Comparison of ENCODE assay signal across 20 cellular contexts in the genomic region with DNA sequence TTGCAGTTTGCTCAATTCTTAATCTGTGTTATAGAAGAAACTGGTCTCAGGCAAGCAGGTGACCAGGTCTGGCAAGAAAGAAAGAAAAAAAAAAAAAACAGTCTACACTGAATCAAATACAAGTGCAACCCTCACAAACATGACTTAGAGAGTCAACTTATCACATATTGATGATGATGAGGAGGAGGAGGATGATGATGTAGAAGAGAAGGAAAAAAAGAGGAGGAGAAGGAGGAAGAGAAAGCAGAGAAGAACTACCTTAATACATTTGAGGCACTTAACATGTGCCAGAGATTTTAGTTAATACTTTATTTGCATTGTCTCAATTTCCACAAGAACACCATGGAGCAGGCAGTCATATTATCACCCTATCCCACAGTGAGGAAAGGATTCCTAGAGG.
DNase-seq lines count a peak whose midpoint lies in the region; ATAC-seq, FAIRE-seq and TF ChIP-seq lines count a peak whose summit lies in the region.
"Had no signal": no experiment of that assay in that cellular context is flagged by ENCODE, and none has a peak within 500 bp of the region (broad histone marks: within the 10 kb centered on the region; RNA-seq: fewer than 3 reads in every experiment).

No MANE protein-coding gene starts in this region.

- H3K9me3 ChIP-seq in HEK293 (ENCODE audit: control insufficient read depth, insufficient read depth, low read depth, low read length) (no peaks in the 10 kb centered on the region), mucosa of descending colon (no peaks in the 10 kb centered on the region)
- H3K9me3 ChIP-seq: A549 had no signal

- no peak overlapping the region for H3K27ac ChIP-seq in HEK293 (ENCODE audit: extremely low read depth, low read depth, low read length)
- H3K27ac ChIP-seq: A549 had no signal

- H3K9me3 Mint-ChIP-seq in mesothelial cell of epicardium = no peaks in the 10 kb centered on the region
- no peaks in the 10 kb centered on the region for H3K9me3 Mint-ChIP-seq in osteocyte (ENCODE audit: unreplicated experiment)
- peaks cover 2% of the 10 kb centered on the region for H3K9me3 Mint-ChIP-seq in activated T-helper 17 cell treated with anti-CD3 and anti-CD28 coated beads, Interleukin-2, amount 50 U/mL, for 72 hours
- H3K9me3 Mint-ChIP-seq: H9, HFFc6 had no signal

- TF ChIP-seq POLR2A in GM12892 (IDR thresholded peaks at IDR 0.05; ENCODE audit: low read depth, low read length) = no peak

- intact Hi-C loops in mucosa of descending colon (cut with DNase I, micrococcal nuclease) = no loop called here

- TF ChIP-seq CTCF in HEK293 (tag by site-specific recombination; IDR thresholded peaks at IDR 0.05) = no peak
- no peak for TF ChIP-seq CTCF in mesothelial cell of epicardium (IDR thresholded peaks at IDR 0.05; ENCODE audit: unreplicated experiment)
- no peak for TF ChIP-seq CTCF in osteocyte (IDR thresholded peaks at IDR 0.05)
- TF ChIP-seq CTCF in mucosa of descending colon (IDR thresholded peaks at IDR 0.05) = no peak

- H3K4me1 ChIP-seq in HEK293 (ENCODE audit: control insufficient read depth, insufficient read depth, low read length) = peaks cover 14% of the 10 kb centered on the region
- H3K4me1 ChIP-seq in mucosa of descending colon (ENCODE audit: low read depth) = no peaks in the 10 kb centered on the region
- H3K4me1 ChIP-seq: A549 had no signal

- ATAC-seq in mucosa of descending colon = no peak
- ATAC-seq in activated T-helper 17 cell treated with anti-CD3 and anti-CD28 coated beads, Interleukin-2, amount 50 U/mL, for 72 hours (replicated peaks) = no peak
- ATAC-seq: A549, HCT116 had no signal

- H3K4me3 ChIP-seq in HEK293 (ENCODE audit: low read depth, low read length) (no peak overlapping the region), mucosa of descending colon (no peak overlapping the region)
- H3K4me3 ChIP-seq: A549, GM23248 had no signal

- POLR2A ChIA-PET in HEK293 (lab: Yijun Ruan, JAX) = no interaction called here

- H3K4me3 Mint-ChIP-seq in mesothelial cell of epicardium = no peak overlapping the region
- H3K4me3 Mint-ChIP-seq in osteocyte (ENCODE audit: unreplicated experiment) = no peak overlapping the region
- no peak overlapping the region for H3K4me3 Mint-ChIP-seq in activated T-helper 17 cell treated with anti-CD3 and anti-CD28 coated beads, Interleukin-2, amount 50 U/mL, for 72 hours
- H3K4me3 Mint-ChIP-seq: CD4-positive, alpha-beta memory T cell; H9; HFFc6 had no signal

- CTCF ChIA-PET in HEK293 (lab: Yijun Ruan, JAX) = no interaction called here

- FAIRE-seq in GM12892 (lab: Jason Lieb, UNC) = no peak
- FAIRE-seq: A549, GM12891 had no signal

- H3K36me3 Mint-ChIP-seq in mesothelial cell of epicardium = peaks cover 16% of the 10 kb centered on the region
- peaks cover 20% of the 10 kb centered on the region for H3K36me3 Mint-ChIP-seq in osteocyte (ENCODE audit: unreplicated experiment)
- no peaks in the 10 kb centered on the region for H3K36me3 Mint-ChIP-seq in activated T-helper 17 cell treated with anti-CD3 and anti-CD28 coated beads, Interleukin-2, amount 50 U/mL, for 72 hours (ENCODE audit: low read depth)
- H3K36me3 Mint-ChIP-seq: CD4-positive, alpha-beta memory T cell had no signal

- no peak for DNase-seq in mesothelial cell of epicardium (ENCODE audit: low spot score in 2 of 2, unreplicated experiment in 2 of 2)
- no peak for DNase-seq in osteocyte (ENCODE audit: extremely low spot score, unreplicated experiment)
- no peak for DNase-seq in mucosa of descending colon
- no peak for DNase-seq in GM12892 (ENCODE audit: insufficient read length)
- DNase-seq: 8988T; C1 segment of cervical spinal cord; Calu3; CD4-positive, alpha-beta memory T cell; COR-L47; DMS53; DMS79 treated with DMSO at 0.1 percent for 48 hours; GF-D8; GM23248; H9; HFFc6 had no signal

- H3K27me3 Mint-ChIP-seq in mesothelial cell of epicardium (ENCODE audit: low read depth) = no peaks in the 10 kb centered on the region
- no peaks in the 10 kb centered on the region for H3K27me3 Mint-ChIP-seq in osteocyte (ENCODE audit: unreplicated experiment)
- peaks cover 7% of the 10 kb centered on the region for H3K27me3 Mint-ChIP-seq in activated T-helper 17 cell treated with anti-CD3 and anti-CD28 coated beads, Interleukin-2, amount 50 U/mL, for 72 hours

- H3K36me3 ChIP-seq in HEK293 (ENCODE audit: control insufficient read depth in 2 of 2, insufficient read depth in 1 of 2, low read length in 2 of 2) (peaks cover 3 to 10% of the 10 kb centered on the region in 2 experiments; a peak in 2 of 3 replicates), mucosa of descending colon (ENCODE audit: low read depth) (no peaks in the 10 kb centered on the region)

- H3K4me1 Mint-ChIP-seq in mesothelial cell of epicardium = peaks cover 48% of the 10 kb centered on the region
- H3K4me1 Mint-ChIP-seq in osteocyte (ENCODE audit: unreplicated experiment) = peaks cover 39% of the 10 kb centered on the region
- H3K4me1 Mint-ChIP-seq in activated T-helper 17 cell treated with anti-CD3 and anti-CD28 coated beads, Interleukin-2, amount 50 U/mL, for 72 hours = no peaks in the 10 kb centered on the region
- H3K4me1 Mint-ChIP-seq: CD4-positive, alpha-beta memory T cell had no signal

- peak overlapping the region; percentile 27 for H3K27ac Mint-ChIP-seq in mesothelial cell of epicardium
- H3K27ac Mint-ChIP-seq in osteocyte (ENCODE audit: unreplicated experiment) = peak overlapping the region; percentile 70
- no peak overlapping the region for H3K27ac Mint-ChIP-seq in activated T-helper 17 cell treated with anti-CD3 and anti-CD28 coated beads, Interleukin-2, amount 50 U/mL, for 72 hours
- H3K27ac Mint-ChIP-seq: H9, HFFc6 had no signal

TF ChIP-seq in HEK293, 187 proteins besides CTCF, POLR2A, EP300 and RAD21:
- TF ChIP-seq ZNF791 (tag by site-specific recombination; IDR thresholded peaks at IDR 0.05) = no peak
- no peak for TF ChIP-seq SP7 (tag by site-specific recombination; IDR thresholded peaks at IDR 0.05)
- no peak for TF ChIP-seq ZNF544 (tag by site-specific recombination; IDR thresholded peaks at IDR 0.05)
- TF ChIP-seq GLI2 (tag by site-specific recombination; IDR thresholded peaks at IDR 0.05; ENCODE audit: borderline replicate concordance, low read depth) = no peak
- TF ChIP-seq ZNF513 (tag by site-specific recombination; IDR thresholded peaks at IDR 0.05) = peak; percentile 90
- TF ChIP-seq ZNF366 (tag by site-specific recombination; conservative IDR thresholded peaks at IDR 0.05) = peak; percentile 33; the same call in 1 of the 2 replicates
- TF ChIP-seq ELK4 (IDR thresholded peaks at IDR 0.05; ENCODE audit: borderline replicate concordance, low read depth, low read length) = no peak
- TF ChIP-seq ZIC2 (tag by site-specific recombination; IDR thresholded peaks at IDR 0.05) = no peak
- TF ChIP-seq ZNF239 (tag by site-specific recombination; IDR thresholded peaks at IDR 0.05) = no peak
TF ChIP-seq in HEK293: peak in this region for 2.
